24 cellular contexts compared by ENCODE assay signal in genomic region chr2:169093535-169093934, GRCh38. TPM values are rescaled to one million over a fixed set of nuclear protein-coding genes. Genes with fewer than 3 reads are reported as not detected.
A peak's percentile ranks its signal among the peaks of the same experiment; 100 is the strongest.
DNase-seq lines count a peak whose midpoint lies in the region; ATAC-seq lines count a peak whose summit lies in the region.
"Had no signal": no experiment of that assay in that cellular context is flagged by ENCODE, and none has a peak within 500 bp of the region (broad histone marks: within the 10 kb centered on the region; RNA-seq: fewer than 3 reads in every experiment).

No MANE protein-coding gene starts in this region.

- no peak overlapping the region for H2BK5ac ChIP-seq in trophoblast cell (ENCODE audit: low read depth, low read length, poor library complexity)

- WGBS in trophoblast cell (ENCODE audit: extremely low coverage, insufficient coverage, insufficient read length): no CpG with 5 or more reads among the region's 2 CpGs

- no peak overlapping the region for H2AK5ac ChIP-seq in trophoblast cell (ENCODE audit: low read length)

- no peak overlapping the region for H3K9ac ChIP-seq in trophoblast cell (ENCODE audit: low read length)
- H3K9ac ChIP-seq: KMS-11 had no signal

- H3K23ac ChIP-seq in trophoblast cell (ENCODE audit: low read length): no peak overlapping the region

- no peak overlapping the region for H4K12ac ChIP-seq in trophoblast cell (ENCODE audit: low read depth, low read length)

- no peak overlapping the region for H4K8ac ChIP-seq in trophoblast cell (ENCODE audit: low read depth, low read length)

- no peaks in the 10 kb centered on the region for H3K79me1 ChIP-seq in trophoblast cell (ENCODE audit: low read length)

- no peak overlapping the region for H2BK120ac ChIP-seq in trophoblast cell (ENCODE audit: insufficient read depth, low read length, poor library complexity)

- peaks cover 2% of the 10 kb centered on the region in 2 experiments for H3K4me1 ChIP-seq in trophoblast cell (ENCODE audit: control insufficient read depth in 1 of 2, insufficient read depth in 2 of 2, low read length in 2 of 2)
- H3K4me1 ChIP-seq: SJCRH30 had no signal

- H4K91ac ChIP-seq in trophoblast cell (ENCODE audit: low read depth, low read length): no peak overlapping the region

- H3K4ac ChIP-seq in trophoblast cell (ENCODE audit: low read depth, low read length): no peak overlapping the region

- H2BK12ac ChIP-seq in trophoblast cell (ENCODE audit: low read length): no peak overlapping the region

- H3K36me3 ChIP-seq in trophoblast cell (ENCODE audit: control insufficient read depth in 1 of 2, insufficient read depth in 2 of 2, low read length in 2 of 2): no peaks in the 10 kb centered on the region
- H3K36me3 ChIP-seq: Peyer's patch, SJCRH30 had no signal

- H3K27ac ChIP-seq in trophoblast cell (ENCODE audit: low read depth, low read length): no peak overlapping the region
- H3K27ac ChIP-seq: HL-60, KMS-11, SJCRH30 had no signal

- no peak overlapping the region for H2AFZ ChIP-seq in trophoblast cell (ENCODE audit: insufficient read depth, low read length, poor library complexity)

- H3K14ac ChIP-seq in trophoblast cell (ENCODE audit: low read length): no peak overlapping the region

- H3K79me2 ChIP-seq in trophoblast cell (ENCODE audit: control insufficient read depth, insufficient read depth, low read length, poor library complexity): no peaks in the 10 kb centered on the region

- no peaks in the 10 kb centered on the region for H3K9me3 ChIP-seq in trophoblast cell (ENCODE audit: insufficient read depth, low read depth, low read length)
- H3K9me3 ChIP-seq: Peyer's patch, SJCRH30 had no signal

- ATAC-seq in GM18520 (IDR thresholded peaks at IDR 0.05; ENCODE audit: unreplicated experiment) (peak; percentile 7), HG02885 (IDR thresholded peaks at IDR 0.05; ENCODE audit: poor library complexity, unreplicated experiment) (peak; percentile 36)
- ATAC-seq: HCT116 had no signal

- DNase-seq in astrocyte of the hippocampus (ENCODE audit: low read depth, low spot score) (peak; percentile 40), myocyte (ENCODE audit: low read depth) (peak; percentile 20), retina (no peak), superior temporal gyrus (ENCODE audit: extremely low spot score) (no peak), trophoblast cell (no peak)
- DNase-seq: CD4-positive, CD25-positive, alpha-beta regulatory T cell; COR-L47; DMS79; NCI-H1105 treated with DMSO at 0.1 percent for 48 hours; NCI-H2029 treated with DMSO at 0.1 percent for 48 hours; NCI-H345; NCI-H524; NCI-H774; NK-92 treated with Interleukin-12 subunit alpha and Interleukin-12 subunit beta, amount 100 ng/mL, for 24 hours; Peyer's patch; SJCRH30 had no signal

- no peaks in the 10 kb centered on the region for H3K27me3 ChIP-seq in trophoblast cell (ENCODE audit: insufficient read depth, low read length)
- H3K27me3 ChIP-seq: Peyer's patch, SJCRH30 had no signal

- no peak overlapping the region for H3K18ac ChIP-seq in trophoblast cell (ENCODE audit: low read length)

- no peak overlapping the region for H3K4me3 ChIP-seq in trophoblast cell (ENCODE audit: low read depth, low read length)
- H3K4me3 ChIP-seq: Peyer's patch, SJCRH30 had no signal

- H3K4me2 ChIP-seq in trophoblast cell (ENCODE audit: low read length): no peak overlapping the region
- H3K4me2 ChIP-seq: KMS-11 had no signal

RNA-seq across cellular contexts. Expression of gene DHRS9, which starts 24.2 kb away (rescaled TPM):
- not detected in 2 replicates for total RNA-seq in myocyte
- not detected for polyA plus RNA-seq in myocyte (2012)
- 1.3 and 1.7 TPM in 2 replicates for polyA plus RNA-seq in trophoblast cell (2013)
- total RNA-seq: A673; CD4-positive, CD25-positive, alpha-beta regulatory T cell; H1; SJCRH30 had no signal
- polyA plus RNA-seq: BJ; CD4-positive, CD25-positive, alpha-beta regulatory T cell; H1 had no signal

Comparison
In these comparisons a context has a peak if more than half of its experiments do, and no peak if none do; other contexts are left out.
1. DNase-seq: peak in astrocyte of the hippocampus (single experiment) and myocyte (single experiment); none in retina (single experiment), superior temporal gyrus (single experiment) and trophoblast cell (0 of 2).